ENCODE assay signal across 22 cellular contexts in genomic region chr1:84887261-84887934, GRCh38. TPM values are rescaled to one million over a fixed set of nuclear protein-coding genes. Genes with fewer than 3 reads are reported as not detected.
DNase-seq lines count a peak whose midpoint lies in the region; ATAC-seq and TF ChIP-seq lines count a peak whose summit lies in the region.
"Had no signal": no experiment of that assay in that cellular context is flagged by ENCODE, and none has a peak within 500 bp of the region (broad histone marks: within the 10 kb centered on the region; RNA-seq: fewer than 3 reads in every experiment).

No MANE protein-coding gene starts in this region.

- peak; percentile 37 for DNase-seq in AG04450 (ENCODE audit: low read depth, low spot score)
- peak; percentile 36 for DNase-seq in HFFc6
- peak; percentile 71 to 82 for DNase-seq in cardiac fibroblast (ENCODE audit: low read depth in 2 of 2)
- DNase-seq in hepatic stellate cell (ENCODE audit: low spot score): peak; percentile 14
- DNase-seq: activated CD4-positive, alpha-beta T cell treated with anti-CD3 and anti-CD28 coated beads, Interleukin-2, amount 50 U/mL, for 1 hour; activated naive CD4-positive, alpha-beta T cell treated with anti-CD3 and anti-CD28 coated beads, Interleukin-2, amount 10 ng/mL, durations not matched to agents 7 days and 5 days; COR-L47; gastrocnemius medialis; H7; naive thymus-derived CD4-positive, alpha-beta T cell; NCI-H2081; NCI-H524 treated with DMSO at 0.1 percent for 48 hours; posterior cingulate gyrus; SK-N-SH; spleen; stimulated activated naive CD4-positive, alpha-beta T cell had no signal

- peaks cover 34% of the 10 kb centered on the region for H3K4me1 Mint-ChIP-seq in HFFc6 (ENCODE audit: low read depth)

- POLR2A ChIA-PET in AG04450 (lab: Yijun Ruan, JAX): no interaction called here

- H3K27ac ChIP-seq in AG04450 (ENCODE audit: low read depth, low read length): no peak overlapping the region
- H3K27ac ChIP-seq: A549, gastrocnemius medialis, spleen had no signal

- TF ChIP-seq CTCF in AG04450 (IDR thresholded peaks at IDR 0.05; ENCODE audit: low read depth, low read length) (no peak), HFFc6 (IDR thresholded peaks at IDR 0.05) (no peak), cardiac fibroblast (IDR thresholded peaks at IDR 0.05; ENCODE audit: low read depth, low read length) (no peak)

- no peaks in the 10 kb centered on the region for H3K27me3 ChIP-seq in AG04450 (ENCODE audit: control insufficient read depth, insufficient read depth, low read length)

- H3K9me3 ChIP-seq in AG04450 (ENCODE audit: control insufficient read depth, insufficient read depth, low read length): no peaks in the 10 kb centered on the region
- H3K9me3 ChIP-seq: A549, gastrocnemius medialis, SK-N-SH, spleen had no signal

- ATAC-seq in HG03175 (IDR thresholded peaks at IDR 0.05; ENCODE audit: unreplicated experiment): no peak
- ATAC-seq in GM18505 (IDR thresholded peaks at IDR 0.05; ENCODE audit: unreplicated experiment): no peak
- ATAC-seq in SK-N-SH treated with all-trans-retinoic acid at 6 μM for 48 hours: no peak
- no peak for ATAC-seq in GM21717 (IDR thresholded peaks at IDR 0.05; ENCODE audit: unreplicated experiment)
- ATAC-seq: A549; gastrocnemius medialis; naive thymus-derived CD4-positive, alpha-beta T cell had no signal

- H3K27me3 Mint-ChIP-seq in HFFc6 (ENCODE audit: insufficient read depth): peaks cover 7% of the 10 kb centered on the region

- no peak for TF ChIP-seq POLR2A in GM18505 (IDR thresholded peaks at IDR 0.05; ENCODE audit: borderline replicate concordance, extremely low read depth, insufficient read depth, insufficient read length)

- H3K36me3 Mint-ChIP-seq in HFFc6 (ENCODE audit: low read depth): no peaks in the 10 kb centered on the region

- no peaks in the 10 kb centered on the region for H3K9me3 Mint-ChIP-seq in HFFc6
- H3K9me3 Mint-ChIP-seq: activated naive CD4-positive, alpha-beta T cell treated with anti-CD3 and anti-CD28 coated beads, Interleukin-2, amount 10 ng/mL, durations not matched to agents 7 days and 5 days; naive thymus-derived CD4-positive, alpha-beta T cell had no signal

- H3K4me3 ChIP-seq in AG04450 (ENCODE audit: low read depth, low read length): no peak overlapping the region
- H3K4me3 ChIP-seq in cardiac fibroblast (replicated peaks in 1 of 2; ENCODE audit: low read depth in 2 of 2, low read length in 2 of 2): no peak overlapping the region
- H3K4me3 ChIP-seq: A549, gastrocnemius medialis, lung, spleen had no signal

- H3K27ac Mint-ChIP-seq in HFFc6: no peak overlapping the region
- H3K27ac Mint-ChIP-seq: activated naive CD4-positive, alpha-beta T cell treated with anti-CD3 and anti-CD28 coated beads, Interleukin-2, amount 10 ng/mL, durations not matched to agents 7 days and 5 days had no signal

- CTCF ChIA-PET in AG04450 (lab: Charles Lee): no interaction called here

- no peak overlapping the region for H3K4me3 Mint-ChIP-seq in HFFc6
- H3K4me3 Mint-ChIP-seq: activated naive CD4-positive, alpha-beta T cell treated with anti-CD3 and anti-CD28 coated beads, Interleukin-2, amount 10 ng/mL, durations not matched to agents 7 days and 5 days; naive thymus-derived CD4-positive, alpha-beta T cell had no signal

TF ChIP-seq in SK-N-SH treated with all-trans-retinoic acid at 6 μM for 48 hours, 23 proteins besides CTCF, POLR2A, EP300 and RAD21:
- TF ChIP-seq CSDC2 (CRISPR knock-in tag; IDR thresholded peaks at IDR 0.05) (no peak), PATZ1 (CRISPR knock-in tag; IDR thresholded peaks at IDR 0.05; ENCODE audit: borderline replicate concordance) (no peak), CREB5 (CRISPR knock-in tag; IDR thresholded peaks at IDR 0.05; ENCODE audit: low read depth) (no peak), ISL1 (CRISPR knock-in tag; IDR thresholded peaks at IDR 0.05) (no peak), CSRNP3 (CRISPR knock-in tag; IDR thresholded peaks at IDR 0.05) (no peak), ARNTL (CRISPR knock-in tag; IDR thresholded peaks at IDR 0.05; ENCODE audit: borderline replicate concordance, low read depth) (no peak), GLIS3 (CRISPR knock-in tag; IDR thresholded peaks at IDR 0.05) (no peak), OSR1 (CRISPR knock-in tag; IDR thresholded peaks at IDR 0.05) (no peak), BACH2 (CRISPR knock-in tag; IDR thresholded peaks at IDR 0.05; ENCODE audit: borderline replicate concordance) (no peak), ZFP3 (CRISPR knock-in tag; IDR thresholded peaks at IDR 0.05) (no peak), ZNF70 (CRISPR knock-in tag; IDR thresholded peaks at IDR 0.05) (no peak), ESRRG (CRISPR knock-in tag; IDR thresholded peaks at IDR 0.05) (no peak), TOX (CRISPR knock-in tag; IDR thresholded peaks at IDR 0.05; ENCODE audit: borderline replicate concordance) (no peak), ZNF565 (CRISPR knock-in tag; conservative IDR thresholded peaks at IDR 0.05; ENCODE audit: low read depth) (no peak), SNAI2 (CRISPR knock-in tag; IDR thresholded peaks at IDR 0.05) (no peak)
TF ChIP-seq in SK-N-SH treated with all-trans-retinoic acid at 6 μM for 48 hours: peak in this region for 0.

RNA-seq across cellular contexts. Expression of gene LPAR3, which starts 5.6 kb away (rescaled TPM):
- 3.5 and 4.8 TPM in 2 replicates for polyA plus RNA-seq in AG04450 (2011; rRNA removed)
- polyA minus RNA-seq in AG04450 (2011; rRNA and poly(A)+ RNA removed): 9.2 and 11.2 TPM in 2 replicates
- 1 to 10 TPM in 5 of 6 experiments, under 1 TPM in 1; 0.28 to 3.1 (median 2.0) TPM for total RNA-seq in HFFc6 (2021; fragmentation: NEBNext Ultra II Directional; extraction: Animal tissue kit (Norgen Biotek cat#: 25700))
- total RNA-seq: gastrocnemius medialis had no signal

Comparison
In these comparisons a context has a peak if more than half of its experiments do, and no peak if none do; other contexts are left out.
1. DNase-seq: peak in every context shown above with its lines; median percentile 76 in cardiac fibroblast; 37 in AG04450; 36 in HFFc6; 14 in hepatic stellate cell.